ENCODE assay signal across 21 cellular contexts in genomic region chr9:4146293-4146692, GRCh38.
"Had no signal": no experiment of that assay in that cellular context is flagged by ENCODE, and none has a peak within 500 bp of the region (broad histone marks: within the 10 kb centered on the region; RNA-seq: fewer than 3 reads in every experiment).

No MANE protein-coding gene starts in this region.

- H3K36me3 ChIP-seq: adrenal gland, cardiac muscle cell, esophagus squamous epithelium, gastroesophageal sphincter, heart left ventricle, thoracic aorta had no signal

- ATAC-seq: activated T-helper 17 cell treated with anti-CD3 and anti-CD28 coated beads, Interleukin-2, amount 50 U/mL, for 72 hours; gastroesophageal sphincter had no signal

- H3K9me3 ChIP-seq: adrenal gland, esophagus squamous epithelium, gastroesophageal sphincter, heart left ventricle, thoracic aorta had no signal

- H3K4me1 ChIP-seq: adrenal gland had no signal

- H3K27me3 ChIP-seq: adrenal gland, cardiac muscle cell, esophagus squamous epithelium, gastroesophageal sphincter, heart left ventricle had no signal

- H3K36me3 Mint-ChIP-seq: memory B cell, type B pancreatic cell, WTC11 had no signal

- DNase-seq: activated naive CD4-positive, alpha-beta T cell; activated T-cell treated with anti-CD3 and anti-CD28 coated beads, Interleukin-2, amount 50 U/mL, for 24 hours; adrenal gland; cortex of kidney; endodermal cell; esophagus squamous epithelium; heart left ventricle; occipital lobe; posterior cingulate gyrus; retina; stimulated activated CD4-positive, alpha-beta T cell treated with anti-CD3 and anti-CD28 coated beads, Interleukin-4, amount 100 ng/mL, for 24 hours; stimulated activated naive CD4-positive, alpha-beta T cell treated with Interleukin-2 at 50 U/mL for 16 hours; T-helper 9 cell had no signal

- H3K27ac Mint-ChIP-seq: activated naive CD8-positive, alpha-beta T cell; activated T-cell treated with anti-CD3 and anti-CD28 coated beads, Interleukin-2, amount 50 U/mL, for 24 hours; activated T-helper 17 cell treated with anti-CD3 and anti-CD28 coated beads, Interleukin-2, amount 50 U/mL, for 72 hours; endodermal cell; memory B cell; WTC11 had no signal

- H3K27me3 Mint-ChIP-seq: activated T-cell treated with anti-CD3 and anti-CD28 coated beads, Interleukin-2, amount 50 U/mL, for 24 hours; type B pancreatic cell had no signal

- H3K4me3 Mint-ChIP-seq: activated naive CD8-positive, alpha-beta T cell; activated T-cell treated with anti-CD3 and anti-CD28 coated beads, Interleukin-2, amount 50 U/mL, for 24 hours; activated T-helper 17 cell treated with anti-CD3 and anti-CD28 coated beads, Interleukin-2, amount 50 U/mL, for 72 hours; endodermal cell; memory B cell; type B pancreatic cell; WTC11 had no signal

- H3K4me3 ChIP-seq: adrenal gland, cardiac muscle cell, esophagus squamous epithelium, gastroesophageal sphincter, heart left ventricle, thoracic aorta had no signal

- H3K4me1 Mint-ChIP-seq: activated T-helper 17 cell treated with anti-CD3 and anti-CD28 coated beads, Interleukin-2, amount 50 U/mL, for 72 hours had no signal

- H3K27ac ChIP-seq: adrenal gland, cardiac muscle cell had no signal

- H3K9me3 Mint-ChIP-seq: activated T-cell treated with anti-CD3 and anti-CD28 coated beads, Interleukin-2, amount 50 U/mL, for 24 hours; activated T-helper 17 cell treated with anti-CD3 and anti-CD28 coated beads, Interleukin-2, amount 50 U/mL, for 72 hours; endodermal cell; memory B cell; type B pancreatic cell; WTC11 had no signal
